In genomic region chr22:30277547-30278344, GRCh38 we compare ENCODE assay signal across 10 cellular contexts. TPM values are rescaled to one million over a fixed set of nuclear protein-coding genes. Genes with fewer than 3 reads are reported as not detected.
DNase-seq lines count a peak whose midpoint lies in the region; ATAC-seq and TF ChIP-seq lines count a peak whose summit lies in the region.
"Had no signal": no experiment of that assay in that cellular context is flagged by ENCODE, and none has a peak within 500 bp of the region (broad histone marks: within the 10 kb centered on the region; RNA-seq: fewer than 3 reads in every experiment).

No MANE protein-coding gene starts in this region.

- H3K4me3 Mint-ChIP-seq in endodermal cell (no peak overlapping the region), neural crest cell (no peak overlapping the region)
- H3K4me3 Mint-ChIP-seq in stimulated activated memory B cell treated with anti-CD40 and anti-IgM and Interleukin-4, amounts not matched to agents 10 μg/mL and 1 μg/mL and 100 μg/mL, for 72 hours = no peak overlapping the region

- no peak overlapping the region for H3K4me3 ChIP-seq in endodermal cell (ENCODE audit: low read length)
- H3K4me3 ChIP-seq: GM12878 had no signal

- H3K4me1 ChIP-seq in endodermal cell (ENCODE audit: control insufficient read depth, insufficient read depth, low read length) = no peaks in the 10 kb centered on the region

- H3K36me3 ChIP-seq in endodermal cell (ENCODE audit: control insufficient read depth, insufficient read depth, low read length) = no peaks in the 10 kb centered on the region

- H3K27ac Mint-ChIP-seq in endodermal cell = peak overlapping the region; percentile 50
- H3K27ac Mint-ChIP-seq in neural crest cell (ENCODE audit: unreplicated experiment) = peak overlapping the region; percentile 97
- no peak overlapping the region for H3K27ac Mint-ChIP-seq in stimulated activated memory B cell treated with anti-CD40 and anti-IgM and Interleukin-4, amounts not matched to agents 10 μg/mL and 1 μg/mL and 100 μg/mL, for 72 hours

- no peak for ATAC-seq in stimulated activated memory B cell treated with anti-CD40 and anti-IgM and Interleukin-4, amounts not matched to agents 10 μg/mL and 1 μg/mL and 100 μg/mL, for 72 hours
- ATAC-seq: GM12878 had no signal

- WGBS in endodermal cell (ENCODE audit: insufficient coverage in 1 of 2, insufficient read length in 1 of 2), 2 experiments = 74 to 81% methylated on average over 12 to 14 of the region's 14 CpGs

- H3K9me3 Mint-ChIP-seq in endodermal cell (no peaks in the 10 kb centered on the region), neural crest cell (no peaks in the 10 kb centered on the region)
- H3K9me3 Mint-ChIP-seq in stimulated activated memory B cell treated with anti-CD40 and anti-IgM and Interleukin-4, amounts not matched to agents 10 μg/mL and 1 μg/mL and 100 μg/mL, for 72 hours = no peaks in the 10 kb centered on the region

- H3K9ac ChIP-seq in endodermal cell (ENCODE audit: extremely low read depth, low read length, poor library complexity, severe bottlenecking) = no peak overlapping the region

- H3K27me3 ChIP-seq in endodermal cell (ENCODE audit: control insufficient read depth, insufficient read depth, low read length, poor library complexity, severe bottlenecking) = no peaks in the 10 kb centered on the region

- H3K9me3 ChIP-seq in endodermal cell (ENCODE audit: control insufficient read depth, low read length) = no peaks in the 10 kb centered on the region

- TF ChIP-seq CTCF in endodermal cell (conservative IDR thresholded peaks at IDR 0.05) (no peak), neural crest cell (conservative IDR thresholded peaks at IDR 0.05) (no peak)

- H3K27me3 Mint-ChIP-seq in endodermal cell (ENCODE audit: insufficient read depth) (no peaks in the 10 kb centered on the region), neural crest cell (ENCODE audit: low read depth) (no peaks in the 10 kb centered on the region)
- peaks cover 49% of the 10 kb centered on the region for H3K27me3 Mint-ChIP-seq in stimulated activated memory B cell treated with anti-CD40 and anti-IgM and Interleukin-4, amounts not matched to agents 10 μg/mL and 1 μg/mL and 100 μg/mL, for 72 hours

- H3K27ac ChIP-seq in endodermal cell (ENCODE audit: low read depth, low read length) = peak overlapping the region; percentile 47

- DNase-seq in COLO829 (ENCODE audit: low spot score) (peak; percentile 72), NCI-H446 treated with DMSO at 0.1 percent for 48 hours (lab: John Stamatoyannopoulos, UW) (peak; percentile 9), endodermal cell (no peak), neural crest cell (ENCODE audit: low read depth, low spot score) (no peak), SKM-1 (lab: John Stamatoyannopoulos, UW; ENCODE audit: unreplicated experiment) (no peak), NCI-H187 treated with DMSO at 0.1 percent for 48 hours (lab: John Stamatoyannopoulos, UW) (no peak)
- no peak for DNase-seq in effector CD8-positive, alpha-beta T cell (lab: John Stamatoyannopoulos, UW)
- DNase-seq: NCI-H2029 had no signal

- H3K36me3 Mint-ChIP-seq in endodermal cell (ENCODE audit: low read depth) = no peaks in the 10 kb centered on the region
- H3K36me3 Mint-ChIP-seq in neural crest cell (ENCODE audit: low read depth) = no peaks in the 10 kb centered on the region
- H3K36me3 Mint-ChIP-seq in stimulated activated memory B cell treated with anti-CD40 and anti-IgM and Interleukin-4, amounts not matched to agents 10 μg/mL and 1 μg/mL and 100 μg/mL, for 72 hours = no peaks in the 10 kb centered on the region

- H3K4me1 Mint-ChIP-seq in endodermal cell (peaks cover 4% of the 10 kb centered on the region), neural crest cell (peaks cover 21% of the 10 kb centered on the region)
- peaks cover 13% of the 10 kb centered on the region for H3K4me1 Mint-ChIP-seq in stimulated activated memory B cell treated with anti-CD40 and anti-IgM and Interleukin-4, amounts not matched to agents 10 μg/mL and 1 μg/mL and 100 μg/mL, for 72 hours

RNA-seq across cellular contexts. Expression of gene OSM, which starts 11.1 kb away (rescaled TPM):
- total RNA-seq in endodermal cell (not detected), neural crest cell (not detected in 2 replicates)
- not detected for polyA plus RNA-seq in endodermal cell (2013, experiment 1 of 2)
- polyA plus RNA-seq in endodermal cell (2013, experiment 2 of 2) = not detected

RNA-seq across cellular contexts. Expression of gene CASTOR1, which starts 11.6 kb away (rescaled TPM):
- total RNA-seq in endodermal cell (10 to 100 TPM; 19.2 to 19.5 TPM), neural crest cell (6.2 and 8.7 TPM in 2 replicates)
- polyA plus RNA-seq in endodermal cell (2013, experiment 1 of 2) = 8.4 TPM
- 10.1 TPM for polyA plus RNA-seq in endodermal cell (2013, experiment 2 of 2)

RNA-seq across cellular contexts. Expression of gene LIF, which starts 31.2 kb away (rescaled TPM):
- under 1 TPM; 0.31 to 0.77 TPM for total RNA-seq in endodermal cell
- 0.78 TPM for polyA plus RNA-seq in endodermal cell (2013, experiment 1 of 2)
- polyA plus RNA-seq in endodermal cell (2013, experiment 2 of 2) = 0.87 TPM
- total RNA-seq in neural crest cell = 0.57 and 1.1 TPM in 2 replicates

RNA-seq across cellular contexts. Expression of gene TBC1D10A, which starts 49.0 kb away (rescaled TPM):
- total RNA-seq in endodermal cell = 10 to 100 TPM; 12.1 to 13.7 TPM
- polyA plus RNA-seq in endodermal cell (2013, experiment 1 of 2) = 7.3 TPM
- 6.9 TPM for polyA plus RNA-seq in endodermal cell (2013, experiment 2 of 2)
- 8.2 and 8.5 TPM in 2 replicates for total RNA-seq in neural crest cell

Comparison
In these comparisons a context has a peak if more than half of its experiments do, and no peak if none do; other contexts are left out.
1. DNase-seq: peak in COLO829 (single experiment) and NCI-H446 treated with DMSO at 0.1 percent for 48 hours (single experiment); none in endodermal cell (single experiment), neural crest cell (single experiment), effector CD8-positive, alpha-beta T cell (single experiment), SKM-1 (single experiment) and NCI-H187 treated with DMSO at 0.1 percent for 48 hours (single experiment).